In genomic region chr14:65938738-65939137, GRCh38 we compare ENCODE assay signal across 13 cellular contexts.
"Had no signal": no experiment of that assay in that cellular context is flagged by ENCODE, and none has a peak within 500 bp of the region (broad histone marks: within the 10 kb centered on the region; RNA-seq: fewer than 3 reads in every experiment).

No MANE protein-coding gene starts in this region.

- H3K4me3 Mint-ChIP-seq: nephron progenitor cell had no signal

- H3K27ac Mint-ChIP-seq: nephron progenitor cell, T-helper 17 cell had no signal

- H3K27me3 Mint-ChIP-seq: T-helper 17 cell had no signal

- DNase-seq: activated gamma-delta T cell; activated T-cell treated with anti-CD3 and anti-CD28 coated beads for 4 hours; adrenal gland; foreskin keratinocyte; kidney; nephron progenitor cell; nucleus accumbens; SHP77; stimulated activated CD4-positive, alpha-beta T cell treated with anti-CD3 and anti-CD28 coated beads, Interleukin-4, amount 100 ng/mL, for 1 hour; T-helper 17 cell; tibial artery had no signal

- ATAC-seq: foreskin keratinocyte, left lobe of liver, sciatic nerve, T-helper 17 cell had no signal

- H3K9me3 Mint-ChIP-seq: nephron progenitor cell had no signal
